18 cellular contexts compared by ENCODE assay signal in genomic region chr10:77812741-77813140, GRCh38.
"Had no signal": no experiment of that assay in that cellular context is flagged by ENCODE, and none has a peak within 500 bp of the region (broad histone marks: within the 10 kb centered on the region; RNA-seq: fewer than 3 reads in every experiment).

No MANE protein-coding gene starts in this region.

- H3K4me2 ChIP-seq: SK-N-SH had no signal

- DNase-seq: KBM-7, MV-4-11, NCI-H1048, NCI-H1105, NCI-H1417, NCI-H1436 treated with DMSO at 0.1 percent for 48 hours, NCI-H1694, NCI-H187 treated with DMSO at 0.1 percent for 48 hours, NCI-H2029 treated with DMSO at 0.1 percent for 48 hours, NCI-H2171 treated with DMSO at 0.1 percent for 48 hours, NCI-H345, NCI-H524, NCI-H526 treated with DMSO at 0.1 percent for 48 hours, NCI-H748 treated with DMSO at 0.1 percent for 48 hours, RPMI8226, SHP77, SK-N-SH, SW 1271 had no signal

- H3K9me3 ChIP-seq: SK-N-SH had no signal
